1 cellular context compared by ENCODE assay signal in the genomic region with DNA sequence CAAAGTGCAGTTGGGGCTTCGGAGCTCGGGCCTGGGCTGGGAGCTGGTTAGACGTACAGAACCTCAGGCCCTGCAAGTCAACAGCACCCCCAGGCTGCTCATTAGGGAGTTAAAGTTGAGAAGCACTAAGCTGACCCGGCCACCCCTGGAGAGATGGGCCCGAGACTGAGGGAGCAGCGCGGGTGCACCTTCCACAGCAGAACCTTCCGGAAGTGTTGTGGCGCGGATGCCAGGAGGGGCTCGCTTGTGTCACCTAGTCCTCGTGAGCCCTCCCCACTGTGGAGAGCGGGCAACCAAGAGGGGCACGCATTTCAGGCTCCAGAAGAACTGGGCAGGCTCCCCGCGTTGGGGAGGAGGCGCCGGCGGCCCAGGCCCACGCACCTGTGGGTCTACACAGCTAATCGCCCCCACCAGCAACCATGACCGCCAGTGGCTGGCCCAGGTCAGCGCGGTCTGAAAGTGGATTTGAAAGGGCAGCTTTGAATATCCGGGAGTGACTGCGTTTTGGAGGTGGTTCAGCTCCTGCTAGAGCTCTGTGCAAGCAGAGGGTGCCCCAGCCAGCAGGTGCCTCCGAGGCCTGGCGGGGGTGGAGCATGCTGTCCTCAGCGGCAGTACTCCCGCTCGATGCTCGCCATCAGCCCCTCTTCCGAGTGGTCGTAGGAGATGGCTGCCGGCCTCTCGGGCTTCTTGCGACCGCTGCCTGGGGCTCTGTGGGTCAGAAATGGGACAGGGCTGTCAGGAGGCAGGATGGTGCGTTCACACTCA.
TF ChIP-seq lines count a peak whose summit lies in the region.

No MANE protein-coding gene starts in this region.

TF ChIP-seq in K562, 482 proteins besides CTCF, POLR2A, EP300 and RAD21:
- TF ChIP-seq ZNF311 (CRISPR knock-in tag; IDR thresholded peaks at IDR 0.05) (no peak), ZNF717 (CRISPR knock-in tag; IDR thresholded peaks at IDR 0.05) (no peak)
- TF ChIP-seq, protein P1, sequence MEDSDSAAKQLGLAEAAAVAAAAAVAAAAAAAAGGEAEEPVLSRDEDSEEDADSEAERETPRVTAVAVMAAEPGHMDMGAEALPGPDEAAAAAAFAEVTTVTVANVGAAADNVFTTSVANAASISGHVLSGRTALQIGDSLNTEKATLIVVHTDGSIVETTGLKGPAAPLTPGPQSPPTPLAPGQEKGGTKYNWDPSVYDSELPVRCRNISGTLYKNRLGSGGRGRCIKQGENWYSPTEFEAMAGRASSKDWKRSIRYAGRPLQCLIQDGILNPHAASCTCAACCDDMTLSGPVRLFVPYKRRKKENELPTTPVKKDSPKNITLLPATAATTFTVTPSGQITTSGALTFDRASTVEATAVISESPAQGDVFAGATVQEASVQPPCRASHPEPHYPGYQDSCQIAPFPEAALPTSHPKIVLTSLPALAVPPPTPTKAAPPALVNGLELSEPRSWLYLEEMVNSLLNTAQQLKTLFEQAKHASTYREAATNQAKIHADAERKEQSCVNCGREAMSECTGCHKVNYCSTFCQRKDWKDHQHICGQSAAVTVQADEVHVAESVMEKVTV (CRISPR knock-in tag; IDR thresholded peaks at IDR 0.05): 0 out of 2 replicates have a peak, but pooled peaks have one; percentile 15
